15 cellular contexts compared by ENCODE assay signal in the genomic region with DNA sequence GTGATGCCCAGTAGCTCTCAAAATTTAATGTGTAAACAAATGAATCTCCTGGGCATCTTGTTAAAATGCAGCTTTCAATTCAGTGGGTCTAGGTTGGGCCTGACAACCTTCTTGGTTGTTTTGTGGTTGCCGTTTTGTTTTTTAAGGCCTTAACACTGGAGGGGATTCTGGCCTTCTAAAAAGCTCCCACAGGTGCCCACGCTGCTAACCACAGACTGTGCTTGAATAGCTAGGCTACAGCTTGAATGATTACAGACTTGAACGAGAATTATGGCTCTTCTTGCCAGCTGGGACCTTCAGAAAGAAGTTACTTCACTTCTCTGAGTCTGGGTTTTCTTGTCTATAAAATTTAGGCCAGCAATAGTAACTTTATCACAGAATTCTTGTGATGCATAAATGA. TPM values are rescaled to one million over a fixed set of nuclear protein-coding genes. Genes with fewer than 3 reads are reported as not detected.
DNase-seq lines count a peak whose midpoint lies in the region; ATAC-seq, FAIRE-seq and TF ChIP-seq lines count a peak whose summit lies in the region.
"Had no signal": no experiment of that assay in that cellular context is flagged by ENCODE, and none has a peak within 500 bp of the region (broad histone marks: within the 10 kb centered on the region; RNA-seq: fewer than 3 reads in every experiment).

No MANE protein-coding gene starts in this region.

- H3K27ac ChIP-seq in gastrocnemius medialis, result peak overlapping the region; percentile 90 to 95 (median 93)

- H3K4me3 ChIP-seq in adipocyte (ENCODE audit: low read length) (peak overlapping the region; percentile 84), gastrocnemius medialis (no peak overlapping the region)

- TF ChIP-seq POLR2A in gastrocnemius medialis (IDR thresholded peaks at IDR 0.05), result no peak

- POLR2A ChIA-PET in activated CD4-positive, alpha-beta T cell treated with anti-CD3 and anti-CD28 coated beads for 36 hours (lab: Charles Lee), result interaction anchor here (0.7 to 2.3 kb wide), 5 partner anchors 11 to 83 kb away, joined by 3 to 7 read pairs (median 6); a partner anchor contains a TSS

- CTCF ChIA-PET in activated CD4-positive, alpha-beta T cell treated with anti-CD3 and anti-CD28 coated beads for 36 hours (lab: Charles Lee), result interaction anchor here (0.5 to 5.6 kb wide), 46 partner anchors 10 to 1778 kb away, joined by 3 to 104 read pairs (median 4); a partner anchor contains a TSS

- peaks cover 4% of the 10 kb centered on the region for H3K36me3 Mint-ChIP-seq in activated CD4-positive, alpha-beta T cell treated with anti-CD3 and anti-CD28 coated beads for 36 hours (ENCODE audit: low read depth)

- H3K9me3 ChIP-seq in adipocyte (ENCODE audit: control insufficient read depth, low read length) (no peaks in the 10 kb centered on the region), gastrocnemius medialis (no peaks in the 10 kb centered on the region)
- H3K9me3 ChIP-seq: MG63 had no signal

- H3K9me3 Mint-ChIP-seq in activated CD4-positive, alpha-beta T cell treated with anti-CD3 and anti-CD28 coated beads for 36 hours (ENCODE audit: low read depth), result no peaks in the 10 kb centered on the region
- H3K9me3 Mint-ChIP-seq: activated naive CD8-positive, alpha-beta T cell treated with anti-CD3 and anti-CD28 coated beads, Interleukin-2, amount 50 U/mL, for 24 hours; neural crest cell had no signal

- TF ChIP-seq CTCF in GM13977 (IDR thresholded peaks at IDR 0.05; ENCODE audit: extremely low read depth, insufficient read depth, missing control alignments) (no peak), gastrocnemius medialis (IDR thresholded peaks at IDR 0.05 in 4 of 5, conservative IDR thresholded peaks at IDR 0.05 in 1 of 5) (no peak), D721Med (IDR thresholded peaks at IDR 0.05; ENCODE audit: insufficient read depth, missing control alignments) (no peak)

- H3K27me3 ChIP-seq in adipocyte (replicated peaks; ENCODE audit: control insufficient read depth, insufficient read depth, low read length) (peaks cover 16% of the 10 kb centered on the region), gastrocnemius medialis (no peaks in the 10 kb centered on the region)
- H3K27me3 ChIP-seq: heart left ventricle, MG63 had no signal

- peaks cover 19% of the 10 kb centered on the region for H3K4me1 ChIP-seq in adipocyte (ENCODE audit: control insufficient read depth, insufficient read depth, low read length)
- H3K4me1 ChIP-seq in gastrocnemius medialis, result peaks cover 19 to 26% of the 10 kb centered on the region in 2 donors

- peaks cover 25% of the 10 kb centered on the region for H3K4me1 Mint-ChIP-seq in activated CD4-positive, alpha-beta T cell treated with anti-CD3 and anti-CD28 coated beads for 36 hours

- FAIRE-seq in D721Med (lab: Jason Lieb, UNC), result no peak

- DNase-seq in activated CD4-positive, alpha-beta T cell treated with anti-CD3 and anti-CD28 coated beads for 36 hours, result no peak
- DNase-seq in activated CD4-positive, alpha-beta T cell treated with anti-CD3 and anti-CD28 coated beads, Interleukin-2, amount 50 U/mL, for 48 hours, result no peak
- peak; percentile 56 for DNase-seq in GM13977 (ENCODE audit: low spot score)
- no peak for DNase-seq in adipocyte (ENCODE audit: low read depth)
- DNase-seq in gastrocnemius medialis, result no peak
- no peak for DNase-seq in left lobe of liver (ENCODE audit: low spot score)
- no peak for DNase-seq in NK-92 (lab: John Stamatoyannopoulos, UW; ENCODE audit: unreplicated experiment)
- no peak for DNase-seq in D721Med (ENCODE audit: insufficient read length, low spot score)

- peak overlapping the region; percentile 74 for H3K4me3 Mint-ChIP-seq in activated CD4-positive, alpha-beta T cell treated with anti-CD3 and anti-CD28 coated beads for 36 hours

- H3K9ac ChIP-seq in adipocyte (ENCODE audit: low read length), result no peak overlapping the region

- H3K27ac Mint-ChIP-seq in activated CD4-positive, alpha-beta T cell treated with anti-CD3 and anti-CD28 coated beads for 36 hours, result peak overlapping the region; percentile 74

- ATAC-seq in activated CD4-positive, alpha-beta T cell treated with anti-CD3 and anti-CD28 coated beads for 36 hours, result no peak
- ATAC-seq in gastrocnemius medialis (no peak), left lobe of liver (no peak)

- intact Hi-C loops in activated CD4-positive, alpha-beta T cell treated with anti-CD3 and anti-CD28 coated beads for 36 hours (cut with DNase I, micrococcal nuclease), result loop anchor here (1.0 to 10.0 kb wide), 5 partner anchors 77 to 406 kb away; a partner anchor contains a TSS
- intact Hi-C loops in gastrocnemius medialis (cut with DNase I; ENCODE audit: low total_unique reads), result loop anchor here (1.0 to 5.0 kb wide), 2 partner anchors 77 to 405 kb away; a partner anchor contains a TSS

- no peaks in the 10 kb centered on the region for H3K27me3 Mint-ChIP-seq in activated CD4-positive, alpha-beta T cell treated with anti-CD3 and anti-CD28 coated beads for 36 hours

- no peaks in the 10 kb centered on the region for H3K36me3 ChIP-seq in adipocyte (ENCODE audit: control insufficient read depth, insufficient read depth, low read length, severe bottlenecking)
- no peaks in the 10 kb centered on the region for H3K36me3 ChIP-seq in gastrocnemius medialis
- H3K36me3 ChIP-seq: heart left ventricle, MG63 had no signal

- in situ Hi-C loops in GM13977 (cut with MboI; ENCODE audit: low pct_unique_long_range_greater_than_20kb, low sequenced_read_pairs, unreplicated experiment), result loop anchor here (5.0 kb wide), 1 partner anchor 70 kb away; no protein-coding TSS in a partner anchor
- in situ Hi-C loops in gastrocnemius medialis (cut with MboI; ENCODE audit: low sequenced_read_pairs in 4 of 4), result loop anchor here (5.0 kb wide), 1 partner anchor 75 kb away; no protein-coding TSS in a partner anchor

RNA-seq across cellular contexts. Expression of a gene that starts 1.3 kb away (rescaled TPM):
- 1 to 10 TPM; 2.2 to 3.2 TPM for total RNA-seq in activated CD4-positive, alpha-beta T cell treated with anti-CD3 and anti-CD28 coated beads for 36 hours
- total RNA-seq in gastrocnemius medialis (10 to 100 TPM in 3 of 4 donors, 1 to 10 TPM in 1; 5.1 to 65.5 (median 14.5) TPM), left lobe of liver (20.9 TPM)

RNA-seq across cellular contexts. Expression of a gene that starts 54.8 kb away (rescaled TPM):
- total RNA-seq in activated CD4-positive, alpha-beta T cell treated with anti-CD3 and anti-CD28 coated beads for 36 hours, result 100 to 1,000 TPM; 165 to 187 TPM
- total RNA-seq in gastrocnemius medialis (1 to 10 TPM in 2 of 4 donors, under 1 TPM in 2; 0.36 to 5.2 (median 1.1) TPM), left lobe of liver (1.4 TPM)
- total RNA-seq: A172, Daoy, mammary epithelial cell, neural crest cell had no signal

Comparison
In these comparisons a context has a peak if more than half of its experiments do, and no peak if none do; other contexts are left out.
1. RNA of a gene that starts 54.8 kb away (total RNA-seq): 165 to 187 TPM in activated CD4-positive, alpha-beta T cell treated with anti-CD3 and anti-CD28 coated beads for 36 hours; 0.36 to 5.2 TPM in gastrocnemius medialis and 1.4 TPM in left lobe of liver (single experiment); every median in the first group is over 10 times any median in the second.